1 cellular context compared by ENCODE assay signal in genomic region chr14:88005978-88006851, GRCh38.
TF ChIP-seq lines count a peak whose summit lies in the region.

No MANE protein-coding gene starts in this region.

TF ChIP-seq in GM12878, 131 proteins besides CTCF, POLR2A, EP300 and RAD21 (continued from another document and continues in another):
- TF ChIP-seq SKIL (IDR thresholded peaks at IDR 0.05; ENCODE audit: low read depth, poor library complexity, severe bottlenecking) (peak; percentile 78), FOS (IDR thresholded peaks at IDR 0.05; ENCODE audit: borderline replicate concordance, extremely low read depth, insufficient read length) (no peak), CREM (IDR thresholded peaks at IDR 0.05; ENCODE audit: low read depth) (peak; percentile 89), USF1 (IDR thresholded peaks at IDR 0.05; ENCODE audit: borderline replicate concordance, extremely low read length, insufficient read depth, low read depth, low read length) (no peak), ZZZ3 (IDR thresholded peaks at IDR 0.05; ENCODE audit: control insufficient read depth, insufficient read length, low read depth) (no peak), JUNB (IDR thresholded peaks at IDR 0.05) (peak; percentile 26; the same call in 1 of the 2 replicates), MXI1 (IDR thresholded peaks at IDR 0.05; ENCODE audit: low read depth, low read length) (peak; percentile 72), MEF2A (IDR thresholded peaks at IDR 0.05; ENCODE audit: insufficient read depth, low read depth, low read length) (0 out of 2 replicates have a peak, but pooled peaks have one; percentile 46), MEF2B (IDR thresholded peaks at IDR 0.05; ENCODE audit: partially characterized antibody, poor library complexity, severe bottlenecking) (peak; percentile 82), E4F1 (IDR thresholded peaks at IDR 0.05; ENCODE audit: borderline replicate concordance, partially characterized antibody) (no peak), ESRRA (IDR thresholded peaks at IDR 0.05; ENCODE audit: low read length) (no peak), BMI1 (IDR thresholded peaks at IDR 0.05; ENCODE audit: borderline replicate concordance) (peak; percentile 39; the same call in 1 of the 2 replicates), ETV6 (conservative IDR thresholded peaks at IDR 0.05 in 1 of 2, IDR thresholded peaks at IDR 0.05 in 1 of 2; ENCODE audit: borderline replicate concordance in 1 of 2, low read depth in 1 of 2) (peak in 1 of 2 experiments; percentile 60; a peak in 1 of 4 replicates), ZNF384 (IDR thresholded peaks at IDR 0.05; ENCODE audit: borderline replicate concordance, low read depth, low read length) (no peak), BCL3 (IDR thresholded peaks at IDR 0.05; ENCODE audit: borderline replicate concordance, insufficient read depth, low read depth, low read length, poor library complexity, severe bottlenecking) (no peak), NR2C2 (IDR thresholded peaks at IDR 0.05; ENCODE audit: borderline replicate concordance, control insufficient read depth, insufficient read length, low read depth) (no peak), CEBPZ (IDR thresholded peaks at IDR 0.05; ENCODE audit: low read depth, low read length) (no peak), ELK1 (IDR thresholded peaks at IDR 0.05; ENCODE audit: low read depth, low read length) (no peak), CHD4 (IDR thresholded peaks at IDR 0.05) (no peak), CBX3 (IDR thresholded peaks at IDR 0.05; ENCODE audit: borderline replicate concordance, low read depth) (no peak), IKZF2 (IDR thresholded peaks at IDR 0.05) (peak; percentile 84 to 85), IRF4 (IDR thresholded peaks at IDR 0.05; ENCODE audit: low read depth, low read length) (0 out of 2 replicates have a peak, but pooled peaks have one; percentile 49), FOXM1 (IDR thresholded peaks at IDR 0.05; ENCODE audit: low read depth, low read length) (peak; percentile 63; the same call in 1 of the 2 replicates), BRCA1 (IDR thresholded peaks at IDR 0.05; ENCODE audit: low read depth, low read length) (no peak), HDGF (IDR thresholded peaks at IDR 0.05) (no peak), GABPA (IDR thresholded peaks at IDR 0.05; ENCODE audit: low read depth) (no peak), SREBF1 (IDR thresholded peaks at IDR 0.05; ENCODE audit: low read length) (no peak; the same call in 1 of the 2 replicates), KDM1A (IDR thresholded peaks at IDR 0.05; ENCODE audit: borderline replicate concordance) (no peak), YY1 (IDR thresholded peaks at IDR 0.05; ENCODE audit: low read depth, low read length) (peak; percentile 42; the same call in 1 of the 2 replicates), MLLT1 (IDR thresholded peaks at IDR 0.05) (no peak; the same call in none of the 2 replicates), USF2 (IDR thresholded peaks at IDR 0.05; ENCODE audit: borderline replicate concordance, low read depth, low read length) (no peak; the same call in 1 of the 2 replicates), SMC3 (IDR thresholded peaks at IDR 0.05; ENCODE audit: borderline replicate concordance, low read length) (peak; percentile 17; the same call in 1 of the 2 replicates), MTA2 (IDR thresholded peaks at IDR 0.05; ENCODE audit: low read depth) (peak; percentile 83), SRF (IDR thresholded peaks at IDR 0.05; ENCODE audit: low read depth in 2 of 2, low read length in 2 of 2) (no peak), EGR1 (IDR thresholded peaks at IDR 0.05; ENCODE audit: borderline replicate concordance in 1 of 2, low read depth in 2 of 2, low read length in 2 of 2) (peak in 1 of 2 experiments; percentile 62; a peak in 1 of 3 replicates), TCF12 (IDR thresholded peaks at IDR 0.05; ENCODE audit: low read depth, low read length) (0 out of 2 replicates have a peak, but pooled peaks have one; percentile 16), ZNF217 (IDR thresholded peaks at IDR 0.05) (no peak), NFXL1 (IDR thresholded peaks at IDR 0.05; ENCODE audit: borderline replicate concordance) (no peak), ZBTB11 (CRISPR knock-in tag; IDR thresholded peaks at IDR 0.05) (no peak), TAF1 (IDR thresholded peaks at IDR 0.05; ENCODE audit: borderline replicate concordance, low read depth, low read length) (peak; percentile 63; the same call in 1 of the 2 replicates), NFIC (IDR thresholded peaks at IDR 0.05; ENCODE audit: low read depth, low read length) (peak; percentile 75; the same call in 1 of the 2 replicates), EZH2 (IDR thresholded peaks at IDR 0.05; ENCODE audit: borderline replicate concordance, control insufficient read depth, low read depth, low read length) (no peak), HCFC1 (IDR thresholded peaks at IDR 0.05; ENCODE audit: low read length) (no peak), TCF7 (IDR thresholded peaks at IDR 0.05; ENCODE audit: borderline replicate concordance) (peak; percentile 84), SP1 (IDR thresholded peaks at IDR 0.05; ENCODE audit: low read depth, low read length) (peak; percentile 44), MYC (IDR thresholded peaks at IDR 0.05; ENCODE audit: insufficient read depth, insufficient read length, insufficient replicate concordance, low read length, severe bottlenecking) (no peak), ZBED1 (IDR thresholded peaks at IDR 0.05; ENCODE audit: borderline replicate concordance) (0 out of 2 replicates have a peak, but pooled peaks have one; percentile 21), STAT1 (conservative IDR thresholded peaks at IDR 0.05) (no peak)
